In the genomic region with DNA sequence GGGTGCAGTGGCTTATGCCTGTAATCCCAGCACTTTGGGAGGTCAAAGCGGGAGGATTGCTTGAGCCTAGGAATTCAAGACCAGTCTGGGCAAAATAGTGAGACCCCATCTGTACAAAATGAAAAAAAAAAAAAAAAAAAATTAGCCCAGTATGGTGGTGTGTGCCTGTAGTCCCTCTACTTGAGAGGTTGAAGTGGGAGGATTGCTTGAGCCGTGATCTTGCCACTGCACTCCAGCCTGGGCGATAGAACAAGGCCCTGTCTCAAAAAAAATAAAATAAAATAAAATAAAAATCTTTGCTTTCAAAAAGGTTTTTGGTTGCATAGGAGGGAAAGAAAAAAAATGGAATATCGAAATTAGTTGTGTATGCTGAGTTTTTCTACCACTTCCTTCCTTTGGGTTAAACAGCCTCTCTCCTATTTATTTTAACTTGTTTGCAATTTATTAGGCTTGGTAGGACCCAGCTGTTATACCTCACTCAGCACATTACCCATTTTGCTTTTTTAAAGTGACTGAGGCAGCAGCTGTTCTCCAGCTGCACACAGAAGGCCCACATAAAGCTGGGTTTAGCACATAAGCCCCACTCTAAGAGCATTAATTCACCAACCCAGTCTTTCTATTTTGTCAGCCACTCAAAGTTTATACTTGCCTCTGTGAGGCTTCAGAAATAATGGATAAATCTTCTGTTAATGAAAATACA, we compare ENCODE assay signal across 17 cellular contexts.
DNase-seq lines count a peak whose midpoint lies in the region; ATAC-seq, FAIRE-seq and TF ChIP-seq lines count a peak whose summit lies in the region.
"Had no signal": no experiment of that assay in that cellular context is flagged by ENCODE, and none has a peak within 500 bp of the region (broad histone marks: within the 10 kb centered on the region; RNA-seq: fewer than 3 reads in every experiment).

No MANE protein-coding gene starts in this region.

- ATAC-seq in Right ventricle myocardium inferior (peak; percentile 76), GM18520 (IDR thresholded peaks at IDR 0.05; ENCODE audit: unreplicated experiment) (no peak), GM19452 (IDR thresholded peaks at IDR 0.05; ENCODE audit: unreplicated experiment) (no peak), upper lobe of left lung (ENCODE audit: low FRiP score in 2 of 2) (no peak)
- ATAC-seq: left colon, WTC11 had no signal

- TF ChIP-seq CTCF in upper lobe of left lung (IDR thresholded peaks at IDR 0.05) = no peak

- H3K9me3 ChIP-seq in thymus (ENCODE audit: control insufficient read depth) = no peaks in the 10 kb centered on the region
- peaks cover 3 to 13% (median 5%) of the 10 kb centered on the region in 4 donors for H3K9me3 ChIP-seq in upper lobe of left lung

- intact Hi-C loops in Right ventricle myocardium inferior (cut with DNase I) (no loop called here), cardiac septum (cut with DNase I) (no loop called here)

- H3K4me1 ChIP-seq in thymus (ENCODE audit: control insufficient read depth, insufficient read depth, low read length) (no peaks in the 10 kb centered on the region), upper lobe of left lung (peaks cover 0 to 14% (median 6%) of the 10 kb centered on the region in 4 donors)

- WGBS in thymus = 41% methylated on average over 4 of the region's 4 CpGs
- WGBS in upper lobe of left lung, 2 donors = 54 to 68% methylated on average over 4 of the region's 4 CpGs

- peak; percentile 56 for FAIRE-seq in islet of Langerhans (lab: Jason Lieb, UNC)

- no peaks in the 10 kb centered on the region for H3K27me3 ChIP-seq in thymus (ENCODE audit: control insufficient read depth, insufficient read depth)
- H3K27me3 ChIP-seq in upper lobe of left lung = no peaks in the 10 kb centered on the region

- DNase-seq in Right ventricle myocardium inferior (ENCODE audit: missing footprints) = no peak
- DNase-seq in cardiac septum (ENCODE audit: low spot score) = no peak
- DNase-seq in NCI-H82 treated with DMSO at 0.1 percent for 48 hours (lab: John Stamatoyannopoulos, UW; ENCODE audit: unreplicated experiment) = peak; percentile 82
- DNase-seq in upper lobe of left lung = no peak
- DNase-seq: amniotic stem cell; effector memory CD4-positive, alpha-beta T cell; H9; NCI-H1417 treated with DMSO at 0.1 percent for 48 hours; NCI-H2171 treated with DMSO at 0.1 percent for 48 hours; stimulated activated naive CD4-positive, alpha-beta T cell had no signal

- H3K36me3 ChIP-seq in thymus (ENCODE audit: control insufficient read depth, insufficient read depth) = no peaks in the 10 kb centered on the region
- no peaks in the 10 kb centered on the region for H3K36me3 ChIP-seq in upper lobe of left lung

- no peak for TF ChIP-seq POLR2A in upper lobe of left lung (IDR thresholded peaks at IDR 0.05)

- TF ChIP-seq EP300 in upper lobe of left lung (IDR thresholded peaks at IDR 0.05) = no peak

- H3K27ac ChIP-seq in thymus (ENCODE audit: low read depth) = peak overlapping the region; percentile 21
- H3K27ac ChIP-seq in upper lobe of left lung = no peak overlapping the region
- H3K27ac ChIP-seq: RWPE1 had no signal

- no peak overlapping the region for H3K4me3 ChIP-seq in thymus (ENCODE audit: low read length)
- no peak overlapping the region for H3K4me3 ChIP-seq in upper lobe of left lung
